20 cellular contexts compared by ENCODE assay signal in the genomic region with DNA sequence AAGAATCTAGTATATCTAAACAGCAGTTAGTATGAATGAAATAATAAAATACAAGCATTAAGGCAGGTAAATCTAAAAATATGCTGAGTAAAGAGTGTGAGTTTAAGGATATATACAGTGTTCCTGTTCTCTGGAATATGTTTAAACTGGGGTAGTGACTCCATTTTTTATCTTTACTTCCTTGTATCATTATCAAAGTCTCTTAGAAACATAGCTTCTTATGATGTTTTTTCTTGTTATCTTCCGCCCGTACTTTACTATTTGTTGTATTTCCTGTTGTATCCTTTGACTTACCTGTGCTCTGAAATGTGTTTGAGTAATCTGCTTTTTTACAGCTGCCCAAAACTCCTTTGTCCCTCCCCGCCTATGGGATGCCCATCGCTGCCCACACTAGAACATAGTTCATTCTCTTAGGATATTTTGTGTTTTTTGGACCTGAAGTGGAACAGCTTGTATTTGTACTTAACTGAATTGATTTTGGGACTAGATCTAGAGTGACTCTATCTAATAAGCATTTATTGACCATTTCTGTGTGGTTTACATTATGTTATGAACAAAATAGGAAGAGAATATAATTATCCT.
"Had no signal": no experiment of that assay in that cellular context is flagged by ENCODE, and none has a peak within 500 bp of the region (broad histone marks: within the 10 kb centered on the region; RNA-seq: fewer than 3 reads in every experiment).

No MANE protein-coding gene starts in this region.

- DNase-seq: activated CD4-positive, alpha-beta T cell treated with anti-CD3 and anti-CD28 coated beads, Interleukin-2, amount 10 ng/mL, durations not matched to agents 24 days and 14 days; activated CD8-positive, alpha-beta T cell treated with anti-CD3 and anti-CD28 coated beads for 36 hours; activated effector memory CD4-positive, alpha-beta T cell treated with Interleukin-2 at 50 U/mL for 16 hours; activated naive CD4-positive, alpha-beta T cell treated with anti-CD3 and anti-CD28 coated beads, Interleukin-2, amount 10 ng/mL, durations not matched to agents 7 days and 5 days; activated naive CD8-positive, alpha-beta T cell treated with anti-CD3 and anti-CD28 coated beads, Interleukin-2, amount 50 U/mL, for 24 hours; activated T-cell treated with anti-CD3 and anti-CD28 coated beads, Interleukin-2, amount 50 U/mL, for 4 hours; aorta; brain microvascular endothelial cell; cortex of kidney; gastrocnemius medialis; head of caudate nucleus; mesenchymal stem cell; stimulated activated CD4-positive, alpha-beta T cell treated with anti-CD3 and anti-CD28 coated beads, Interleukin-2, amount 100 ng/mL, for 24 hours; stomach; SW 1271; T-helper 9 cell; upper lobe of left lung had no signal

- H3K4me3 Mint-ChIP-seq: activated CD4-positive, alpha-beta T cell treated with anti-CD3 and anti-CD28 coated beads, Interleukin-2, amount 10 ng/mL, durations not matched to agents 24 days and 14 days; activated CD8-positive, alpha-beta T cell treated with anti-CD3 and anti-CD28 coated beads for 36 hours; activated naive CD4-positive, alpha-beta T cell treated with anti-CD3 and anti-CD28 coated beads, Interleukin-2, amount 10 ng/mL, durations not matched to agents 7 days and 5 days; activated naive CD8-positive, alpha-beta T cell treated with anti-CD3 and anti-CD28 coated beads, Interleukin-2, amount 50 U/mL, for 24 hours; activated T-cell treated with anti-CD3 and anti-CD28 coated beads, Interleukin-2, amount 50 U/mL, for 4 hours; central memory CD8-positive, alpha-beta T cell; natural killer cell treated with Interleukin-12 subunit alpha and Interleukin-12 subunit beta and Interleukin-15 and Interleukin-18, amount 100 ng/mL, for 72 hours had no signal

- H3K9me3 ChIP-seq: gastrocnemius medialis, stomach, upper lobe of left lung had no signal

- H3K27me3 Mint-ChIP-seq: activated CD4-positive, alpha-beta T cell treated with anti-CD3 and anti-CD28 coated beads, Interleukin-2, amount 10 ng/mL, durations not matched to agents 24 days and 14 days; activated CD8-positive, alpha-beta T cell treated with anti-CD3 and anti-CD28 coated beads for 36 hours; activated naive CD4-positive, alpha-beta T cell treated with anti-CD3 and anti-CD28 coated beads, Interleukin-2, amount 10 ng/mL, durations not matched to agents 7 days and 5 days; activated naive CD8-positive, alpha-beta T cell treated with anti-CD3 and anti-CD28 coated beads, Interleukin-2, amount 50 U/mL, for 24 hours; central memory CD8-positive, alpha-beta T cell; natural killer cell treated with Interleukin-12 subunit alpha and Interleukin-12 subunit beta and Interleukin-15 and Interleukin-18, amount 100 ng/mL, for 72 hours had no signal

- ATAC-seq: activated CD8-positive, alpha-beta T cell treated with anti-CD3 and anti-CD28 coated beads for 36 hours; activated naive CD8-positive, alpha-beta T cell treated with anti-CD3 and anti-CD28 coated beads, Interleukin-2, amount 50 U/mL, for 24 hours; activated T-cell treated with anti-CD3 and anti-CD28 coated beads, Interleukin-2, amount 50 U/mL, for 4 hours; esophagus mucosa; gastrocnemius medialis; natural killer cell treated with Interleukin-12 subunit alpha and Interleukin-12 subunit beta and Interleukin-15 and Interleukin-18, amount 100 ng/mL, for 72 hours had no signal

- H3K36me3 ChIP-seq: brain microvascular endothelial cell, gastrocnemius medialis had no signal

- H3K4me3 ChIP-seq: gastrocnemius medialis, stomach, upper lobe of left lung had no signal

- H3K27ac Mint-ChIP-seq: activated CD4-positive, alpha-beta T cell treated with anti-CD3 and anti-CD28 coated beads, Interleukin-2, amount 10 ng/mL, durations not matched to agents 24 days and 14 days; activated CD8-positive, alpha-beta T cell treated with anti-CD3 and anti-CD28 coated beads for 36 hours; activated naive CD4-positive, alpha-beta T cell treated with anti-CD3 and anti-CD28 coated beads, Interleukin-2, amount 10 ng/mL, durations not matched to agents 7 days and 5 days; activated naive CD8-positive, alpha-beta T cell treated with anti-CD3 and anti-CD28 coated beads, Interleukin-2, amount 50 U/mL, for 24 hours; natural killer cell treated with Interleukin-12 subunit alpha and Interleukin-12 subunit beta and Interleukin-15 and Interleukin-18, amount 100 ng/mL, for 72 hours had no signal

- H3K9me3 Mint-ChIP-seq: activated CD4-positive, alpha-beta T cell treated with anti-CD3 and anti-CD28 coated beads, Interleukin-2, amount 10 ng/mL, durations not matched to agents 24 days and 14 days; activated CD8-positive, alpha-beta T cell treated with anti-CD3 and anti-CD28 coated beads for 36 hours; activated naive CD4-positive, alpha-beta T cell treated with anti-CD3 and anti-CD28 coated beads, Interleukin-2, amount 10 ng/mL, durations not matched to agents 7 days and 5 days; activated naive CD8-positive, alpha-beta T cell treated with anti-CD3 and anti-CD28 coated beads, Interleukin-2, amount 50 U/mL, for 24 hours; activated T-cell treated with anti-CD3 and anti-CD28 coated beads, Interleukin-2, amount 50 U/mL, for 4 hours; central memory CD8-positive, alpha-beta T cell; natural killer cell treated with Interleukin-12 subunit alpha and Interleukin-12 subunit beta and Interleukin-15 and Interleukin-18, amount 100 ng/mL, for 72 hours had no signal

- H3K4me1 Mint-ChIP-seq: activated naive CD8-positive, alpha-beta T cell treated with anti-CD3 and anti-CD28 coated beads, Interleukin-2, amount 50 U/mL, for 24 hours; central memory CD8-positive, alpha-beta T cell had no signal

- H3K27ac ChIP-seq: brain microvascular endothelial cell, gastrocnemius medialis, upper lobe of left lung had no signal
